In the genomic region with DNA sequence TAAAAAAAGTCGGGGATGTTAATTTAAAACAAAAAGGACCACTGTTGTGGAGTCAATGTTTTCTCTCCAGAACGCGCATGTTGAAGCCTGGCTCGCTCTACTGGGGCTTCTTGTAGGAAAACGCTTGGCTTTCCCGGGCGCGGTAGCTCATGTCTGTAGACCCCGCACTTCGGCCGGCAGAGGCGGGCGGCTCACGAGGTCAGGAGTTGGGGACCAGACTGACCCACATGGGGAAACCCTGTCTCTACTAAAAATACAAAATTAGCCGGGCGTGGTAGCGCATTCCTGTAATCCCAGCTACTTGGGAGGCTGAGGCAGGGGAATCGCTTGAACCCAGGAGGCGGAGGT, we compare ENCODE assay signal across 18 cellular contexts.
"Had no signal": no experiment of that assay in that cellular context is flagged by ENCODE, and none has a peak within 500 bp of the region (broad histone marks: within the 10 kb centered on the region; RNA-seq: fewer than 3 reads in every experiment).

No MANE protein-coding gene starts in this region.

- DNase-seq: activated B cell treated with CpG ODN at 0.5 μM for 24 hours; activated CD4-positive, alpha-beta T cell treated with anti-CD3 and anti-CD28 coated beads for 36 hours; activated CD4-positive, alpha-beta T cell treated with anti-CD3 and anti-CD28 coated beads, Interleukin-2, amount 50 U/mL, for 48 hours; activated gamma-delta T cell; activated naive CD4-positive, alpha-beta T cell treated with anti-CD3 and anti-CD28 coated beads, Interleukin-2, amount 50 U/mL, for 16 hours; activated naive CD8-positive, alpha-beta T cell treated with anti-CD3 and anti-CD28 coated beads, Interleukin-2, amount 50 U/mL, for 24 hours; activated T-cell treated with anti-CD3 and anti-CD28 coated beads, Interleukin-2, amount 50 U/mL, for 72 hours; body of pancreas; heart left ventricle; left cardiac atrium; naive thymus-derived CD4-positive, alpha-beta T cell; stimulated activated CD4-positive, alpha-beta T cell treated with anti-CD3 and anti-CD28 coated beads, Interleukin-1b, Interleukin-23, amount 100 ng/mL, for 48 hours; stimulated activated naive CD8-positive, alpha-beta T cell treated with anti-CD3 and anti-CD28 coated beads, Interleukin-15, amount 100 ng/mL, for 72 hours; T-helper 17 cell; uterus had no signal

- H3K4me3 ChIP-seq: body of pancreas, esophagus muscularis mucosa, pancreas, tibial nerve, uterus had no signal

- H3K9me3 ChIP-seq: body of pancreas, pancreas had no signal

- H3K27ac ChIP-seq: body of pancreas, esophagus muscularis mucosa, heart left ventricle, pancreas, tibial nerve, uterus had no signal

- H3K4me1 ChIP-seq: heart left ventricle, pancreas, uterus had no signal

- ATAC-seq: activated CD4-positive, alpha-beta T cell treated with anti-CD3 and anti-CD28 coated beads for 36 hours; activated naive CD8-positive, alpha-beta T cell treated with anti-CD3 and anti-CD28 coated beads, Interleukin-2, amount 50 U/mL, for 24 hours; body of pancreas; naive thymus-derived CD4-positive, alpha-beta T cell; stimulated activated naive CD8-positive, alpha-beta T cell treated with anti-CD3 and anti-CD28 coated beads, Interleukin-15, amount 100 ng/mL, for 72 hours; T-helper 17 cell had no signal

- H3K27me3 Mint-ChIP-seq: activated B cell treated with CpG ODN at 0.5 μM for 24 hours; activated CD4-positive, alpha-beta T cell treated with anti-CD3 and anti-CD28 coated beads for 36 hours; activated naive CD8-positive, alpha-beta T cell treated with anti-CD3 and anti-CD28 coated beads, Interleukin-2, amount 50 U/mL, for 24 hours; naive thymus-derived CD4-positive, alpha-beta T cell; stimulated activated naive CD8-positive, alpha-beta T cell treated with anti-CD3 and anti-CD28 coated beads, Interleukin-15, amount 100 ng/mL, for 72 hours; T-helper 17 cell had no signal

- H3K4me3 Mint-ChIP-seq: activated B cell treated with CpG ODN at 0.5 μM for 24 hours; activated CD4-positive, alpha-beta T cell treated with anti-CD3 and anti-CD28 coated beads for 36 hours; activated naive CD8-positive, alpha-beta T cell treated with anti-CD3 and anti-CD28 coated beads, Interleukin-2, amount 50 U/mL, for 24 hours; activated T-cell treated with anti-CD3 and anti-CD28 coated beads, Interleukin-2, amount 50 U/mL, for 72 hours; naive thymus-derived CD4-positive, alpha-beta T cell; stimulated activated naive CD8-positive, alpha-beta T cell treated with anti-CD3 and anti-CD28 coated beads, Interleukin-15, amount 100 ng/mL, for 72 hours; T-helper 17 cell had no signal

- H3K27me3 ChIP-seq: body of pancreas, esophagus muscularis mucosa, heart left ventricle, pancreas, tibial nerve, uterus had no signal

- H3K36me3 ChIP-seq: uterus had no signal

- H3K27ac Mint-ChIP-seq: activated B cell treated with CpG ODN at 0.5 μM for 24 hours; activated CD4-positive, alpha-beta T cell treated with anti-CD3 and anti-CD28 coated beads for 36 hours; activated T-cell treated with anti-CD3 and anti-CD28 coated beads, Interleukin-2, amount 50 U/mL, for 72 hours; T-helper 17 cell had no signal
